8 cellular contexts compared by ENCODE assay signal in the genomic region with DNA sequence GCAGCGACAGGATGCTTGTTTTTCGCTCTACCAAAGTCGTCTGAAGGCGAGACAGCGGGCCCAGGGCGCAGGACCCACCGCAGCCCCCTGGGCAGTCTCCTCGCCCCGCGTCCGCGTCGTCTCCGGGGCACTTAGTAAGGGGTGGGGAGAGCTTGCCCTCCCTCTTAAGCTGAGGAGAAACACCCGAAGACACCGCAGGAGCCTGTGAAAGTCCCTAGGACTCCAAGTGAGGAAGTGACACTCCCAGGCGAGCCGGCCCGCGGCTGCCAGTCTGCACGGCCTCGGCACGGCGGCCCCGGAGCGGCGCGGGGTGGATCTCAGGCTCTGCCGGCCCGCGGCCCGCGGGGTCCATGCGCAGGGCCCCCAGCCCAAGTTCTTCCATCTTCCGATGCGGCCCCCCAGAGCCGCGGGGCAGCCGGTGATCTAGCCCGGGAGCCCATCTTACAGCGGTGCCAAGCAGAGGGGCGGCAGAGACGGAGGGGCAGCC. TPM values are rescaled to one million over a fixed set of nuclear protein-coding genes. Genes with fewer than 3 reads are reported as not detected.
A peak's percentile ranks its signal among the peaks of the same experiment; 100 is the strongest.
DNase-seq lines count a peak whose midpoint lies in the region; ATAC-seq, FAIRE-seq and TF ChIP-seq lines count a peak whose summit lies in the region.

No MANE protein-coding gene starts in this region.

- H3K79me2 ChIP-seq in GM12878 (ENCODE audit: control insufficient read depth, insufficient read depth, low read length) (peaks cover 46% of the 10 kb centered on the region), keratinocyte (ENCODE audit: control insufficient read depth, insufficient read depth, low read length) (no peaks in the 10 kb centered on the region)

- TF ChIP-seq CTCF in CD14-positive monocyte (IDR thresholded peaks at IDR 0.05) = no peak
- no peak for TF ChIP-seq CTCF in GM12878 (IDR thresholded peaks at IDR 0.05 in 2 of 3, conservative IDR thresholded peaks at IDR 0.05 in 1 of 3; ENCODE audit: control insufficient read depth in 2 of 3, extremely low read depth in 1 of 3, insufficient read depth in 1 of 3, low read depth in 3 of 3, low read length in 3 of 3)
- TF ChIP-seq CTCF in keratinocyte (optimal IDR thresholded peaks at IDR 0.05 in 1 of 3, IDR thresholded peaks at IDR 0.05 in 1 of 3, conservative IDR thresholded peaks at IDR 0.05 in 1 of 3; ENCODE audit: extremely low read depth in 1 of 3, insufficient read depth in 2 of 3, low read length in 3 of 3) = no peak

- dilution Hi-C loops in keratinocyte (cut with MboI; ENCODE audit: extremely low pct_ligation_motif_present, low sequenced_read_pairs) = no loop called here

- FAIRE-seq in GM12878 (lab: Jason Lieb, UNC) (no peak), keratinocyte (lab: Jason Lieb, UNC) (no peak)

- in situ Hi-C loops in GM12878 (cut with MboI) = loop anchor here (25.0 kb wide), 1 partner anchor 393 kb away; a partner anchor contains a TSS

- H3K4me1 ChIP-seq in GM12878 (ENCODE audit: control insufficient read depth, insufficient read depth, low read length) (peaks cover 27% of the 10 kb centered on the region), keratinocyte (ENCODE audit: control insufficient read depth, extremely low read depth, insufficient read depth, low read length) (peaks cover 6% of the 10 kb centered on the region)

- TF ChIP-seq POLR2A in GM12878 (IDR thresholded peaks at IDR 0.05; ENCODE audit: low read depth, low read length) = peak; percentile 81

- H3K9me3 Mint-ChIP-seq in CD14-positive monocyte = peaks cover 0 to 6% (median 0%) of the 10 kb centered on the region in 7 donors

- ATAC-seq in GM19351 (IDR thresholded peaks at IDR 0.05; ENCODE audit: unreplicated experiment) = peak; percentile 61
- ATAC-seq in HG03442 (IDR thresholded peaks at IDR 0.05; ENCODE audit: unreplicated experiment) = peak; percentile 58
- ATAC-seq in T-helper 17 cell = peak; percentile 72
- peak; percentile 82 for ATAC-seq in GM12878

- no peak for TF ChIP-seq EP300 in GM12878 (IDR thresholded peaks at IDR 0.05; ENCODE audit: borderline replicate concordance in 1 of 2, control insufficient read depth in 1 of 2, low read depth in 2 of 2, low read length in 2 of 2)

- H4K20me1 ChIP-seq in GM12878 (ENCODE audit: control insufficient read depth, insufficient read depth) (no peaks in the 10 kb centered on the region), keratinocyte (ENCODE audit: control insufficient read depth, extremely low read depth, insufficient read depth, low read length) (no peaks in the 10 kb centered on the region)

- H3K4me3 Mint-ChIP-seq in CD14-positive monocyte = peak overlapping the region; percentile 91 to 94
- peak overlapping the region; percentile 93 for H3K4me3 Mint-ChIP-seq in T-helper 17 cell

- H3K27ac Mint-ChIP-seq in CD14-positive monocyte = peak overlapping the region; percentile 91 to 97 (median 95)
- peak overlapping the region; percentile 99 for H3K27ac Mint-ChIP-seq in T-helper 17 cell

- SMC1A ChIA-PET in GM12878 (lab: Charles Lee; ENCODE audit: uncharacterized antibody, unreplicated experiment) = interaction anchor here (0.6 to 6.9 kb wide), 17 partner anchors 9 to 387 kb away, joined by 3 to 62 read pairs (median 4); a partner anchor contains a TSS

- H3K36me3 ChIP-seq in GM12878 (ENCODE audit: control insufficient read depth in 2 of 2, insufficient read depth in 2 of 2, low read length in 1 of 2) = no peaks in the 10 kb centered on the region
- H3K36me3 ChIP-seq in keratinocyte (ENCODE audit: control insufficient read depth in 2 of 2, extremely low read depth in 1 of 2, insufficient read depth in 2 of 2, low read length in 2 of 2) = no peaks in the 10 kb centered on the region

- H3K36me3 Mint-ChIP-seq in CD14-positive monocyte (peaks cover 22% of the 10 kb centered on the region in 2 donors), T-helper 17 cell (ENCODE audit: low read depth) (no peaks in the 10 kb centered on the region)

- RAD21 ChIA-PET in GM12878 (lab: Charles Lee; ENCODE audit: unreplicated experiment) = interaction anchor here (0.6 to 7.1 kb wide), 14 partner anchors 8 to 382 kb away, joined by 3 to 66 read pairs (median 6); a partner anchor contains a TSS

- H3K9me3 ChIP-seq in T-helper 17 cell (ENCODE audit: control insufficient read depth, low read length, poor library complexity, severe bottlenecking) (no peaks in the 10 kb centered on the region), GM12878 (replicated peaks; ENCODE audit: control insufficient read depth, insufficient read depth, low read length) (no peaks in the 10 kb centered on the region), keratinocyte (ENCODE audit: control insufficient read depth, low read depth, low read length) (no peaks in the 10 kb centered on the region)

- CTCF ChIA-PET in GM12878 (lab: Yijun Ruan, JAX) = interaction anchor here (0.8 to 3.9 kb wide), 8 partner anchors 9 to 387 kb away, joined by 3 to 21 read pairs (median 4); a partner anchor contains a TSS

- peak overlapping the region; percentile 94 for H3K4me3 ChIP-seq in GM12878
- peak overlapping the region; percentile 52 to 84 (median 83) for H3K4me3 ChIP-seq in keratinocyte (ENCODE audit: control insufficient read depth in 2 of 3, extremely low read depth in 1 of 3, insufficient read depth in 2 of 3, low read depth in 1 of 3, low read length in 3 of 3)

- peak; percentile 79 for DNase-seq in CD14-positive monocyte (ENCODE audit: low spot score)
- peak; percentile 67 to 71 (median 67) for DNase-seq in T-helper 17 cell
- DNase-seq in GM12878 (ENCODE audit: low read depth, low spot score) = no peak
- DNase-seq in keratinocyte (ENCODE audit: low read depth, low spot score) = no peak
- DNase-seq in stimulated activated CD4-positive, alpha-beta T cell treated with anti-CD3 and anti-CD28 coated beads, Interleukin-2, amount 100 ng/mL, for 48 hours = peak; percentile 34 to 61
- no peak for DNase-seq in NCI-H2227 (lab: John Stamatoyannopoulos, UW; ENCODE audit: unreplicated experiment)

- H3K9me1 ChIP-seq in keratinocyte (ENCODE audit: control insufficient read depth, extremely low read depth, insufficient read depth, low read length) = no peaks in the 10 kb centered on the region

- H3K4me1 Mint-ChIP-seq in CD14-positive monocyte (peaks cover 46% of the 10 kb centered on the region), T-helper 17 cell (peaks cover 44% of the 10 kb centered on the region)

- H3K9ac ChIP-seq in GM12878 (ENCODE audit: control insufficient read depth, insufficient read depth, low read length) = peak overlapping the region; percentile 94
- peak overlapping the region; percentile 69 for H3K9ac ChIP-seq in keratinocyte (ENCODE audit: control insufficient read depth, extremely low read depth, insufficient read depth, low read length)

- no TSS peak for BruUV-seq in GM12878 (replicated peaks; lab: Mats Ljungman, UMichigan)

- H3K27me3 ChIP-seq in GM12878 (replicated peaks in 1 of 2; ENCODE audit: control insufficient read depth in 2 of 2, insufficient read depth in 2 of 2, low read length in 1 of 2) (no peaks in the 10 kb centered on the region), keratinocyte (ENCODE audit: control insufficient read depth, extremely low read depth, insufficient read depth, low read length) (no peaks in the 10 kb centered on the region)

- WGBS in GM12878 (ENCODE audit: insufficient coverage, insufficient replicate concordance, low lambda C conversion rate, missing lambda C conversion rate) = under 1% methylated on average over 43 of the region's 43 CpGs

- H3K4me2 ChIP-seq in GM12878 (ENCODE audit: control insufficient read depth, insufficient read depth) (peak overlapping the region; percentile 94), keratinocyte (ENCODE audit: control insufficient read depth, extremely low read depth, insufficient read depth, low read depth, low read length) (peak overlapping the region; percentile 94)

- H2AFZ ChIP-seq in GM12878 (ENCODE audit: control insufficient read depth, low read depth, low read length) (peak overlapping the region; percentile 83), keratinocyte (ENCODE audit: control insufficient read depth, low read length) (peak overlapping the region; percentile 95)

- intact Hi-C loops in CD14-positive monocyte (cut with micrococcal nuclease) (loop anchor here (2.0 to 10.0 kb wide), 2 partner anchors 28 to 50 kb away; no protein-coding TSS in a partner anchor), GM12878 (cut with micrococcal nuclease; ENCODE audit: unreplicated experiment) (loop anchor here (2.0 to 10.0 kb wide), 4 partner anchors 58 to 800 kb away; a partner anchor contains a TSS)

- POLR2A ChIA-PET in GM12878 (lab: Charles Lee) = interaction anchor here (0.9 to 4.8 kb wide), 11 partner anchors 8 to 306 kb away, joined by 3 to 25 read pairs (median 4); a partner anchor contains a TSS

- H3K27ac ChIP-seq in GM12878 (ENCODE audit: control insufficient read depth, insufficient read depth) = peak overlapping the region; percentile 96
- H3K27ac ChIP-seq in keratinocyte (ENCODE audit: control insufficient read depth, insufficient read depth, low read length) = peak overlapping the region; percentile 39

- no peak for TF ChIP-seq RAD21 in GM12878 (IDR thresholded peaks at IDR 0.05; ENCODE audit: insufficient read depth, low read depth, low read length)

- H3K27me3 Mint-ChIP-seq in CD14-positive monocyte (ENCODE audit: low read depth in 3 of 3) = peaks cover 0 to 4% (median 3%) of the 10 kb centered on the region in 3 donors
- H3K27me3 Mint-ChIP-seq in T-helper 17 cell = no peaks in the 10 kb centered on the region

RNA-seq across cellular contexts. Expression of a gene that starts 0.3 kb away (rescaled TPM):
- 1 to 10 TPM; 4.7 to 9.8 TPM for polyA plus RNA-seq in CD14-positive monocyte
- total RNA-seq in T-helper 17 cell = 10 to 100 TPM; 11.4 to 11.8 TPM
- total RNA-seq in GM12878 (2013; cell fraction: nucleolus; rRNA removed) = 25.6 and 27.1 TPM in 2 replicates
- total RNA-seq in GM12878 (2014; rRNA removed) = 10.0 and 10.5 TPM in 2 replicates
- 10.5 and 10.6 TPM in 2 replicates for total RNA-seq in GM12878 (2014; rRNA removed; fragmentation: Illumina TruSeq; extraction: Trizol)
- 26.4 and 27.4 TPM in 2 replicates for total RNA-seq in GM12878 (2021)
- polyA plus RNA-seq in GM12878 (2011; ENCODE audit: low read depth) = 5.0 TPM
- polyA plus RNA-seq in GM12878 (2011; rRNA removed) = 27.4 and 29.8 TPM in 2 replicates
- polyA plus RNA-seq in GM12878 (2011; cell fraction: cytosol; rRNA removed) = 23.1 and 28.4 TPM in 2 replicates
- polyA plus RNA-seq in GM12878 (2011; cell fraction: nucleus; rRNA removed) = 12.5 and 13.9 TPM in 2 replicates
- polyA plus RNA-seq in GM12878 (2012) = 7.2 and 8.3 TPM in 2 replicates
- polyA plus RNA-seq in GM12878 (2014; fragmentation: Illumina TruSeq; extraction: Trizol) = 11.9 and 13.5 TPM in 2 replicates
- 1 to 10 TPM in 1 of 2 experiments, under 1 TPM in 1; 0.97 to 1.6 TPM for polyA plus RNA-seq in GM12878 (2014; fragmentation: Nextera tagmentation; extraction: Ambion mirVana)
- polyA plus RNA-seq in GM12878 (2014; rRNA removed) = 10.1 and 10.7 TPM in 2 replicates
- 1 to 10 TPM; 6.9 to 7.2 TPM for polyA plus RNA-seq in GM12878 (2016; fragmentation: Nextera tagmentation; extraction: Ambion mirVana)
- polyA minus RNA-seq in GM12878 (2011; rRNA and poly(A)+ RNA removed) = 35.0 and 43.4 TPM in 2 replicates
- polyA minus RNA-seq in GM12878 (2011; cell fraction: cytosol; rRNA and poly(A)+ RNA removed) = 12.4 and 18.5 TPM in 2 replicates
- polyA minus RNA-seq in GM12878 (2011; cell fraction: nucleus; rRNA and poly(A)+ RNA removed) = 10.0 and 16.7 TPM in 2 replicates
- 3.0 to 4.8 TPM (median 3.5 TPM) in 3 replicates for polyA plus RNA-seq in keratinocyte
- 0.52 TPM for polyA plus RNA-seq in keratinocyte (2011; ENCODE audit: low read depth)
- polyA plus RNA-seq in keratinocyte (2011; cell fraction: cytosol; rRNA removed) = 2.6 and 3.2 TPM in 2 replicates
- polyA plus RNA-seq in keratinocyte (2011; cell fraction: nucleus; rRNA removed) = 3.0 and 4.8 TPM in 2 replicates
- polyA plus RNA-seq in keratinocyte (2012; ENCODE audit: low replicate concordance) = 0.76 and 2.4 TPM in 2 replicates
- polyA minus RNA-seq in keratinocyte = 3.8 to 8.6 TPM (median 4.3 TPM) in 3 replicates
- polyA minus RNA-seq in keratinocyte (2011; cell fraction: cytosol; rRNA and poly(A)+ RNA removed) = 3.3 TPM
- polyA minus RNA-seq in keratinocyte (2011; cell fraction: nucleus; rRNA and poly(A)+ RNA removed) = 3.0 and 6.6 TPM in 2 replicates

RNA-seq across cellular contexts. Expression of a gene that starts 53.8 kb away (rescaled TPM):
- 1 to 10 TPM; 5.8 to 7.4 TPM for polyA plus RNA-seq in CD14-positive monocyte
- 10 to 100 TPM; 14.6 to 24.7 TPM for total RNA-seq in T-helper 17 cell
- 13.1 and 14.1 TPM in 2 replicates for total RNA-seq in GM12878 (2013; cell fraction: nucleolus; rRNA removed)
- 10.8 and 11.9 TPM in 2 replicates for total RNA-seq in GM12878 (2014; rRNA removed)
- total RNA-seq in GM12878 (2014; rRNA removed; fragmentation: Illumina TruSeq; extraction: Trizol) = 10.6 and 11.7 TPM in 2 replicates
- total RNA-seq in GM12878 (2021) = 12.4 and 13.0 TPM in 2 replicates
- 11.0 TPM for polyA plus RNA-seq in GM12878 (2011; ENCODE audit: low read depth)
- polyA plus RNA-seq in GM12878 (2011; rRNA removed) = 16.6 and 18.7 TPM in 2 replicates
- polyA plus RNA-seq in GM12878 (2011; cell fraction: cytosol; rRNA removed) = 7.2 TPM in 2 replicates
- 8.5 and 9.3 TPM in 2 replicates for polyA plus RNA-seq in GM12878 (2011; cell fraction: nucleus; rRNA removed)
- polyA plus RNA-seq in GM12878 (2012) = 12.1 and 12.9 TPM in 2 replicates
- 8.8 and 12.9 TPM in 2 replicates for polyA plus RNA-seq in GM12878 (2014; fragmentation: Illumina TruSeq; extraction: Trizol)
- polyA plus RNA-seq in GM12878 (2014; fragmentation: Nextera tagmentation; extraction: Ambion mirVana) = 10 to 100 TPM; 13.8 to 15.4 TPM
- 9.0 and 11.7 TPM in 2 replicates for polyA plus RNA-seq in GM12878 (2014; rRNA removed)
- polyA plus RNA-seq in GM12878 (2016; fragmentation: Nextera tagmentation; extraction: Ambion mirVana) = 10 to 100 TPM; 15.6 to 16.7 TPM
- polyA minus RNA-seq in GM12878 (2011; rRNA and poly(A)+ RNA removed) = 9.0 and 10.0 TPM in 2 replicates
- polyA minus RNA-seq in GM12878 (2011; cell fraction: cytosol; rRNA and poly(A)+ RNA removed) = 3.6 and 4.1 TPM in 2 replicates
- 5.3 and 6.8 TPM in 2 replicates for polyA minus RNA-seq in GM12878 (2011; cell fraction: nucleus; rRNA and poly(A)+ RNA removed)
- polyA plus RNA-seq in keratinocyte = 26.0 to 43.3 TPM (median 29.4 TPM) in 3 replicates
- 77.7 TPM for polyA plus RNA-seq in keratinocyte (2011; ENCODE audit: low read depth)
- 17.5 and 19.2 TPM in 2 replicates for polyA plus RNA-seq in keratinocyte (2011; cell fraction: cytosol; rRNA removed)
- 33.1 and 43.3 TPM in 2 replicates for polyA plus RNA-seq in keratinocyte (2011; cell fraction: nucleus; rRNA removed)
- polyA plus RNA-seq in keratinocyte (2012; ENCODE audit: low replicate concordance) = 23.0 and 33.6 TPM in 2 replicates
- 11.9 to 23.7 TPM (median 22.4 TPM) in 3 replicates for polyA minus RNA-seq in keratinocyte
- polyA minus RNA-seq in keratinocyte (2011; cell fraction: cytosol; rRNA and poly(A)+ RNA removed) = 23.2 TPM
- 13.4 and 22.0 TPM in 2 replicates for polyA minus RNA-seq in keratinocyte (2011; cell fraction: nucleus; rRNA and poly(A)+ RNA removed)

Comparison
In these comparisons a context has a peak if more than half of its experiments do, and no peak if none do; other contexts are left out.
1. DNase-seq: peak in CD14-positive monocyte (single experiment), T-helper 17 cell (3 of 3) and stimulated activated CD4-positive, alpha-beta T cell treated with anti-CD3 and anti-CD28 coated beads, Interleukin-2, amount 100 ng/mL, for 48 hours (2 of 2); none in GM12878 (single experiment), keratinocyte (single experiment) and NCI-H2227 (single experiment).
2. Peak in every context shown above with its lines, with median percentiles within 50 percentile points of each other: ATAC-seq.